Comparison of ENCODE assay signal across 17 cellular contexts in the genomic region with DNA sequence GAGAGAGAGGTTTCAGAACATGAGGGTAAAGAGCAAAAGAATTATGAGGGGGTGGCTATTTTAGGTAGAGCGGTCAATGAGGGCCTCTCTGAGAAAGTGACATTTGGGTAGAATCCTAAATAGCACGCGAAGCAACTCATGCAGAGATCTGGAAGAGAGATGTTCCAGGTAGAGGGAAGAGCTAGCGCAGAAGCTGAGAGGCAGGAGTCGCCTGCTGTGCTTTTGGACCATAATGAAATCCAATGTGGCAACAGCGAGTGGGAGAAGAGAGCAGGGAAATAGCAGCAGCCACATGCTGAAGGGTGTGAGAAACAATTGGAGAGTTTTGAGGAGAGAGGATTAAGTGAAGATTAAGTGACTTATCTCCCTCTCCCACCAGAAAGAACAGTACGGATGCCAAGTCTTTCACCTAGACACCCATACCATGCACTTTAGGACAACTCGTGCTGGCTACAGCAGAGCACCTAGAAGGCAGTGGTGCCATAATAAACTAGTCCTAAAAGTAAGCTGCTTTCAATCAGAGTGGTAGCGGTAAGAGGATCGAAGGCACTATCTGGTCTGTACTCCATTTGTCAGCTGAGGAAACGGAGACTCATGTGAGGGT.
A peak's percentile ranks its signal among the peaks of the same experiment; 100 is the strongest.
DNase-seq lines count a peak whose midpoint lies in the region; ATAC-seq and TF ChIP-seq lines count a peak whose summit lies in the region.
"Had no signal": no experiment of that assay in that cellular context is flagged by ENCODE, and none has a peak within 500 bp of the region (broad histone marks: within the 10 kb centered on the region; RNA-seq: fewer than 3 reads in every experiment).

No MANE protein-coding gene starts in this region.

- no peak for TF ChIP-seq EP300 in stomach (IDR thresholded peaks at IDR 0.05)

- BruUV-seq in PC-3 (replicated peaks; lab: Mats Ljungman, UMichigan), result no TSS peak

- H3K4me1 ChIP-seq in PC-3 (ENCODE audit: insufficient read depth, low read length) (no peaks in the 10 kb centered on the region), stomach (no peaks in the 10 kb centered on the region)
- H3K4me1 ChIP-seq: Caco-2 had no signal

- no peak overlapping the region for H3K9ac ChIP-seq in PC-3 (ENCODE audit: low read length)

- WGBS in stomach, 5 donors, result 86 to 92% (median 89%) methylated on average over 11 of the region's 11 CpGs

- H3K27ac ChIP-seq in PC-3 (ENCODE audit: low read length) (no peak overlapping the region), stomach (no peak overlapping the region)
- H3K27ac ChIP-seq: C4-2B had no signal

- H3K4me3 ChIP-seq in PC-3 (ENCODE audit: low read length) (no peak overlapping the region), stomach (no peak overlapping the region)
- H3K4me3 ChIP-seq: GM12878 had no signal

- H3K4me2 ChIP-seq in PC-3 (ENCODE audit: low read length), result no peak overlapping the region

- no peak for TF ChIP-seq POLR2A in stomach (IDR thresholded peaks at IDR 0.05)

- CTCF ChIA-PET in PC-3 (lab: Charles Lee), result no interaction called here

- intact Hi-C loops in PC-3 (cut with micrococcal nuclease), result no loop called here
- intact Hi-C loops in stomach (cut with DNase I; ENCODE audit: low total_unique reads), result no loop called here

- no peaks in the 10 kb centered on the region for H3K79me2 ChIP-seq in PC-3 (ENCODE audit: low read length)

- peak; percentile 42 for DNase-seq in D341Med (ENCODE audit: low spot score)
- DNase-seq in NCI-H82 (lab: John Stamatoyannopoulos, UW), result peak; percentile 87
- peak; percentile 95 for DNase-seq in cerebellar cortex (ENCODE audit: low spot score)
- peak; percentile 19 for DNase-seq in retina
- DNase-seq in PC-3, result no peak
- DNase-seq in stomach, result no peak
- DNase-seq: ACHN; Caco-2; CD4-positive, alpha-beta T cell; DMS153; DMS79 treated with DMSO at 0.1 percent for 48 hours; GOT3; H9 had no signal

- H2AFZ ChIP-seq in PC-3 (ENCODE audit: low read length), result no peak overlapping the region

- H4K20me1 ChIP-seq in PC-3 (ENCODE audit: low read length), result no peaks in the 10 kb centered on the region

- H3K27me3 ChIP-seq in PC-3 (ENCODE audit: low read length) (peaks cover 60% of the 10 kb centered on the region), stomach (no peaks in the 10 kb centered on the region)

- H3K36me3 ChIP-seq in PC-3 (ENCODE audit: low read depth, low read length), result no peaks in the 10 kb centered on the region
- no peaks in the 10 kb centered on the region for H3K36me3 ChIP-seq in stomach

- no peak for ATAC-seq in GM19467 (IDR thresholded peaks at IDR 0.05; ENCODE audit: unreplicated experiment)
- ATAC-seq in GM21423 (IDR thresholded peaks at IDR 0.05; ENCODE audit: unreplicated experiment), result no peak
- no peak for ATAC-seq in PC-3
- ATAC-seq: GM12878 had no signal

- POLR2A ChIA-PET in PC-3 (lab: Charles Lee; ENCODE audit: unreplicated experiment), result no interaction called here

- no peaks in the 10 kb centered on the region for H3K9me2 ChIP-seq in PC-3 (replicated peaks; ENCODE audit: low read length)

- TF ChIP-seq CTCF in PC-3 (conservative IDR thresholded peaks at IDR 0.05; ENCODE audit: low read depth, low read length) (no peak), stomach (IDR thresholded peaks at IDR 0.05) (no peak)

- no peaks in the 10 kb centered on the region for H3F3A ChIP-seq in PC-3 (ENCODE audit: low read length, unreplicated experiment)

- H3K9me3 ChIP-seq in PC-3 (ENCODE audit: low read length) (no peaks in the 10 kb centered on the region), stomach (no peaks in the 10 kb centered on the region)
- H3K9me3 ChIP-seq: Caco-2 had no signal

Comparison
In these comparisons a context has a peak if more than half of its experiments do, and no peak if none do; other contexts are left out.
1. DNase-seq: peak in D341Med (single experiment), NCI-H82 (single experiment), cerebellar cortex (single experiment) and retina (single experiment); none in PC-3 (single experiment) and stomach (single experiment).